ENCODE assay signal across 8 cellular contexts in the genomic region with DNA sequence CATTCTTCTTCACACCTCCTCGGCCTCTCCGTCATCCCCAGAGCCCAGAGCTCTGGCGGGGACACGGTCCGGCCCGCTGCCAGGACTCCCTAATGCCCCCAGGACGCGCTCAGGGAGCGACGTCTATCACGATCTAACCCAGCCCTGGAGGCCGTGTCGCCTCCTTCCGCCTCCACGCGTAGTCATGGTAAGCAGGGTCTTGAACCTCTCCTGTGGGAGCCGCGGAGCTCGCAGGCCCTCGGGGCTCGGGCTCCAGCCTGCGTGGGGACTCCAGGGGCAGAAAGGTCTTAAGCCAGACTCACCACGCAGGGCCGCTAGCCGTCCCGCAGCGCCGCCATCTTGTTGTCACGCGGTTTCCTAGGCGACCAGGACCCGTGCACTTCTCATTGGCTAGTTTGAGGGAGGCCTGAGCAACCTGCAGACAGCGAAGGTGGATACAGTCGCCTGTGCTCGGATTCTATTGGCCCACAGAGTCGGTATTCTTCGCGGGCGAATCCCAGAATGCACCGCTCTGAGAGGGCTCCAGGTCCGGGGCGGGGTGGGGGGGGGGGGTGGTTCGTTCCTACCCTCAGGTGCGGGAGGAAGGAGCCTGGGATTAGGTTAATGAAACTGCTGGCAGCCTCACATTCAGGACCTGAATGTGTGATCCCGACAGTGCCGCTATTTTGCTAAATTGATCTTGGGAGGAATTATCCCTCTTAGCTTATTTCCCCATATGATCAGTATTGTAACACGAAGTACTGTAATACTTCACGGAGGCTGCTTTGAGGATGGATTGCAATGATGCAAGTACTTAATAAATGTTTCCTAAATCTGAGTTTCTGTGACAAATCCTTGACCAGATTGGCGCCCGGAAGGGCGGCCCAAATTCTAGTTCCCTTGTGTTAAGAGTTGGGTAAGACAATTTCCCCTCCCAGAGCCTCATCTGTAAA. TPM values are rescaled to one million over a fixed set of nuclear protein-coding genes. Genes with fewer than 3 reads are reported as not detected.
DNase-seq lines count a peak whose midpoint lies in the region; ATAC-seq, FAIRE-seq and TF ChIP-seq lines count a peak whose summit lies in the region.

A gene with protein sequence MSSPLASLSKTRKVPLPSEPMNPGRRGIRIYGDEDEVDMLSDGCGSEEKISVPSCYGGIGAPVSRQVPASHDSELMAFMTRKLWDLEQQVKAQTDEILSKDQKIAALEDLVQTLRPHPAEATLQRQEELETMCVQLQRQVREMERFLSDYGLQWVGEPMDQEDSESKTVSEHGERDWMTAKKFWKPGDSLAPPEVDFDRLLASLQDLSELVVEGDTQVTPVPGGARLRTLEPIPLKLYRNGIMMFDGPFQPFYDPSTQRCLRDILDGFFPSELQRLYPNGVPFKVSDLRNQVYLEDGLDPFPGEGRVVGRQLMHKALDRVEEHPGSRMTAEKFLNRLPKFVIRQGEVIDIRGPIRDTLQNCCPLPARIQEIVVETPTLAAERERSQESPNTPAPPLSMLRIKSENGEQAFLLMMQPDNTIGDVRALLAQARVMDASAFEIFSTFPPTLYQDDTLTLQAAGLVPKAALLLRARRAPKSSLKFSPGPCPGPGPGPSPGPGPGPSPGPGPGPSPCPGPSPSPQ (minus strand): TSS at position 347 of the 932 bp plus-strand sequence. CDS start 3,753 bp downstream, outside the sequence.

- peak within 1 kb of the TSS; percentile 88 for H3K4me3 ChIP-seq in fibroblast of pulmonary artery (replicated peaks; ENCODE audit: low read depth, low read length)

- no peaks in the 10 kb centered on the region for H3K27me3 Mint-ChIP-seq in natural killer cell treated with Interleukin-12 subunit alpha and Interleukin-12 subunit beta and Interleukin-15 and Interleukin-18, amount 100 ng/mL, for 72 hours

- H3K9me3 Mint-ChIP-seq in natural killer cell treated with Interleukin-12 subunit alpha and Interleukin-12 subunit beta and Interleukin-15 and Interleukin-18, amount 100 ng/mL, for 72 hours, result no peaks in the 10 kb centered on the region

- no peak for TF ChIP-seq POLR2A in H54 (IDR thresholded peaks at IDR 0.05; ENCODE audit: low read depth, low read length)

- H3K4me3 Mint-ChIP-seq in natural killer cell treated with Interleukin-12 subunit alpha and Interleukin-12 subunit beta and Interleukin-15 and Interleukin-18, amount 100 ng/mL, for 72 hours, result peak within 1 kb of the TSS; percentile 96

- peak; percentile 11 for FAIRE-seq in H54 (lab: Jason Lieb, UNC)

- CTCF ChIA-PET in RWPE1 (lab: Yijun Ruan, JAX), result interaction anchor here (0.9 to 1.6 kb wide), 2 partner anchors 15 to 29 kb away, joined by 4 to 8 read pairs; no protein-coding TSS in a partner anchor

- H3K27ac ChIP-seq in RWPE1, result peak within 1 kb of the TSS; percentile 70

- peaks cover 12 to 17% of the 10 kb centered on the region in 2 donors for H3K4me1 Mint-ChIP-seq in natural killer cell treated with Interleukin-12 subunit alpha and Interleukin-12 subunit beta and Interleukin-15 and Interleukin-18, amount 100 ng/mL, for 72 hours (ENCODE audit: low read depth in 2 of 2)

- peak; percentile 100 for ATAC-seq in natural killer cell treated with Interleukin-12 subunit alpha and Interleukin-12 subunit beta and Interleukin-15 and Interleukin-18, amount 100 ng/mL, for 72 hours

- TF ChIP-seq CTCF in RWPE1 (conservative IDR thresholded peaks at IDR 0.05; ENCODE audit: low read depth), result no peak
- TF ChIP-seq CTCF in fibroblast of pulmonary artery (IDR thresholded peaks at IDR 0.05; ENCODE audit: low read length, missing control alignments), result no peak

- H3K27ac Mint-ChIP-seq in natural killer cell treated with Interleukin-12 subunit alpha and Interleukin-12 subunit beta and Interleukin-15 and Interleukin-18, amount 100 ng/mL, for 72 hours, result peak within 1 kb of the TSS; percentile 74 to 97

- no peaks in the 10 kb centered on the region for H3K36me3 Mint-ChIP-seq in natural killer cell treated with Interleukin-12 subunit alpha and Interleukin-12 subunit beta and Interleukin-15 and Interleukin-18, amount 100 ng/mL, for 72 hours

- POLR2A ChIA-PET in RWPE1 (lab: Yijun Ruan, JAX; ENCODE audit: low non-redundant PET), result no interaction called here

- peak; percentile 97 for DNase-seq in ELF-1 (ENCODE audit: low read depth, low spot score)
- peak; percentile 89 for DNase-seq in H54 (ENCODE audit: insufficient read length, low spot score)
- DNase-seq in LoVo (ENCODE audit: low spot score), result peak; percentile 96
- peak; percentile 99 for DNase-seq in RWPE1 (ENCODE audit: low spot score)
- DNase-seq in activated T-helper 1 cell treated with anti-CD3 and anti-CD28 coated beads, Interleukin-2, amount 50 U/mL, for 16 hours (ENCODE audit: low read depth in 1 of 2, low spot score in 1 of 2), result peak; percentile 80 to 86
- DNase-seq in fibroblast of pulmonary artery (ENCODE audit: low read depth), result peak; percentile 95
- DNase-seq in natural killer cell treated with Interleukin-12 subunit alpha and Interleukin-12 subunit beta and Interleukin-15 and Interleukin-18, amount 100 ng/mL, for 72 hours (ENCODE audit: low spot score), result peak; percentile 94
- peak; percentile 93 for DNase-seq in stimulated activated naive CD4-positive, alpha-beta T cell treated with Interleukin-2 at 50 U/mL for 16 hours (lab: John Stamatoyannopoulos, UW)

RNA-seq across cellular contexts. Expression of the gene that starts here (rescaled TPM):
- total RNA-seq in natural killer cell treated with Interleukin-12 subunit alpha and Interleukin-12 subunit beta and Interleukin-15 and Interleukin-18, amount 100 ng/mL, for 72 hours, result 10 to 100 TPM in 1 of 2 donors, 1 to 10 TPM in 1; 9.9 to 24.8 TPM

Comparison
In these comparisons a context has a peak if more than half of its experiments do, and no peak if none do; other contexts are left out.
1. Peak in every context shown above with its lines: DNase-seq, ATAC-seq, H3K4me3 ChIP-seq and H3K27ac ChIP-seq.